ENCODE assay signal across 19 cellular contexts in genomic region chr7:151817981-151818673, GRCh38.
"Had no signal": no experiment of that assay in that cellular context is flagged by ENCODE, and none has a peak within 500 bp of the region (broad histone marks: within the 10 kb centered on the region; RNA-seq: fewer than 3 reads in every experiment).

No MANE protein-coding gene starts in this region.

- H3K79me2 ChIP-seq: parathyroid adenoma had no signal

- H3K36me3 ChIP-seq: esophagus muscularis mucosa, gastrocnemius medialis, left lung, lower lobe of right lung, tibial nerve had no signal

- DNase-seq: effector memory CD8-positive, alpha-beta T cell; gastrocnemius medialis; glutamatergic neuron; natural killer cell; retina; stimulated activated CD4-positive, alpha-beta T cell treated with anti-CD3 and anti-CD28 coated beads, Interleukin-2, amount 100 ng/mL, for 48 hours; stimulated activated CD8-positive, alpha-beta memory T cell treated with anti-CD3 and anti-CD28 coated beads, Interleukin-4, amount 100 ng/mL, for 48 hours; stimulated activated naive B cell treated with anti-CD40 and anti-IgM and Interleukin-4, amounts not matched to agents 10 μg/mL and 1 μg/mL and 100 μg/mL, for 72 hours; stimulated activated naive CD8-positive, alpha-beta T cell treated with anti-CD3 and anti-CD28 coated beads, Interleukin-15, amount 100 ng/mL, for 72 hours; testis had no signal

- H3K9ac ChIP-seq: parathyroid adenoma had no signal

- ATAC-seq: effector memory CD8-positive, alpha-beta T cell; gastrocnemius medialis; lower lobe of right lung; natural killer cell; psoas muscle; sciatic nerve; stimulated activated naive B cell treated with anti-CD40 and anti-IgM and Interleukin-4, amounts not matched to agents 10 μg/mL and 1 μg/mL and 100 μg/mL, for 72 hours; stimulated activated naive CD8-positive, alpha-beta T cell treated with anti-CD3 and anti-CD28 coated beads, Interleukin-15, amount 100 ng/mL, for 72 hours had no signal

- H3K9me3 ChIP-seq: esophagus muscularis mucosa, gastrocnemius medialis, left lung, lower lobe of right lung, psoas muscle, testis, tibial nerve had no signal

- H3K4me3 ChIP-seq: esophagus muscularis mucosa, gastrocnemius medialis, left lung, lower lobe of right lung, psoas muscle, testis, tibial nerve had no signal

- H3K27me3 ChIP-seq: esophagus muscularis mucosa, gastrocnemius medialis, left lung, testis, tibial nerve had no signal

- H3K27ac ChIP-seq: epithelial cell of prostate, esophagus muscularis mucosa, gastrocnemius medialis, left lung, lower lobe of right lung, parathyroid adenoma, psoas muscle, testis, tibial nerve had no signal

- H2AFZ ChIP-seq: parathyroid adenoma had no signal

- FAIRE-seq: colon had no signal

- H3K4me1 ChIP-seq: gastrocnemius medialis, left lung, parathyroid adenoma, psoas muscle, testis had no signal
